Comparison of ENCODE assay signal across 1 cellular context in the genomic region with DNA sequence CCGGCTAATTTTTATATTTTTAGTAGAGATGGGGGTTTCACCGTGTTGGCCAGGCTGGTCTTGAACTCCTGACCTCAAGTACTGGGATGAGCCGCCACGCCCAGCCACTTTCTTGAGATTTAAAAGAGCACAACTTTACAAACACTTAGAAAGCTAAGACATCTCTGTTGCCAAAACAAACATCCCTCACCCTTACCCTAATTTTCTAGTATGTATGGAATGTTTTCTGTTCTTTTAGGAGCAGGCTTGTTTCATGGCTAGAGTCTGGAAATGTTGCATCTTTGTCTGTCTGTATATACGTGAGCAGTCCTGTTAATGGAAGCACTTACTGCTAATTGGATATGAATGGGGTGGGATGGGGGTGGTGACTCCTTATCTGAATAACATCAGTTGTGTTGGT.
TF ChIP-seq lines count a peak whose summit lies in the region.

No MANE protein-coding gene starts in this region.

TF ChIP-seq in IMR-90, 13 proteins besides CTCF, POLR2A, EP300 and RAD21:
- TF ChIP-seq RCOR1 (IDR thresholded peaks at IDR 0.05; ENCODE audit: insufficient replicate concordance, low read length) (no peak), MXI1 (IDR thresholded peaks at IDR 0.05; ENCODE audit: borderline replicate concordance, low read depth, low read length) (no peak), MAFK (IDR thresholded peaks at IDR 0.05; ENCODE audit: low read depth, low read length) (no peak), NFE2L2 (IDR thresholded peaks at IDR 0.05; ENCODE audit: low read depth, low read length) (no peak), CHD1 (IDR thresholded peaks at IDR 0.05; ENCODE audit: low read depth, low read length) (no peak), CEBPB (IDR thresholded peaks at IDR 0.05; ENCODE audit: low read depth, low read length) (no peak)
- TF ChIP-seq, protein P1, sequence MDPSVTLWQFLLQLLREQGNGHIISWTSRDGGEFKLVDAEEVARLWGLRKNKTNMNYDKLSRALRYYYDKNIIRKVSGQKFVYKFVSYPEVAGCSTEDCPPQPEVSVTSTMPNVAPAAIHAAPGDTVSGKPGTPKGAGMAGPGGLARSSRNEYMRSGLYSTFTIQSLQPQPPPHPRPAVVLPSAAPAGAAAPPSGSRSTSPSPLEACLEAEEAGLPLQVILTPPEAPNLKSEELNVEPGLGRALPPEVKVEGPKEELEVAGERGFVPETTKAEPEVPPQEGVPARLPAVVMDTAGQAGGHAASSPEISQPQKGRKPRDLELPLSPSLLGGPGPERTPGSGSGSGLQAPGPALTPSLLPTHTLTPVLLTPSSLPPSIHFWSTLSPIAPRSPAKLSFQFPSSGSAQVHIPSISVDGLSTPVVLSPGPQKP (IDR thresholded peaks at IDR 0.05; ENCODE audit: borderline replicate concordance, low read depth, low read length), result no peak
